ENCODE assay signal across 8 cellular contexts in the genomic region with DNA sequence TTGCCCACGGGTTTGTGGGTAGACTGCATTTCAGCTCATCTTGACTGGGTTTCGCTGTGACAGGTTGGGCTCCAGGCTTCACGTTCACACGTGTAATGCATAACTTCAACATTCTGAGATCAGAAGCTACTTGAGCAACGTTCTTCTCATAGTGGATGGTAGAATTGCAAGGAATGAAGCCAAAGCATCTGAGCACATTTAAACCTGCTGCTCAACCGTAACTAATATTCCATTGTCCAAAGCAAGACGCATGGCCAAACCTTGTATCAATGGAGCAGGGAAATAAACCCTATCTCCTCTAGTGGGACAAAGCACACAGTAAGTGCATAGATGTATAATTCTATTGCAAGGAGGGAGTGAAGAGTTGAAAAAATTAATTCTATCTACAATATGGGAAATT.
"Had no signal": no experiment of that assay in that cellular context is flagged by ENCODE, and none has a peak within 500 bp of the region (broad histone marks: within the 10 kb centered on the region; RNA-seq: fewer than 3 reads in every experiment).

No MANE protein-coding gene starts in this region.

- FAIRE-seq: G401.6, GM12878, GM12891, GM12892, GM18507, GM19239 had no signal

- DNase-seq: GDM1, GF-D8 had no signal
